8 cellular contexts compared by ENCODE assay signal in genomic region chr19:47228937-47229673, GRCh38. TPM values are rescaled to one million over a fixed set of nuclear protein-coding genes. Genes with fewer than 3 reads are reported as not detected.
A peak's percentile ranks its signal among the peaks of the same experiment; 100 is the strongest.
DNase-seq lines count a peak whose midpoint lies in the region; ATAC-seq and TF ChIP-seq lines count a peak whose summit lies in the region.

No MANE protein-coding gene starts in this region.

- H3F3A ChIP-seq in SU-DHL-6 (ENCODE audit: insufficient read depth): peaks cover 11% of the 10 kb centered on the region; the same call in 1 of the 2 replicates

- H3K27ac ChIP-seq in SU-DHL-6 (ENCODE audit: low read depth, low read length): no peak overlapping the region

- H3K79me2 ChIP-seq in SU-DHL-6 (ENCODE audit: insufficient read depth, low read length): no peaks in the 10 kb centered on the region

- H3K9me3 Mint-ChIP-seq in CD14-positive monocyte: peaks cover 0 to 5% (median 2%) of the 10 kb centered on the region in 7 donors

- peak; percentile 63 for DNase-seq in Right ventricle myocardium inferior (ENCODE audit: missing footprints)
- no peak for DNase-seq in cardiac septum (ENCODE audit: low spot score)
- DNase-seq in erythroblast (lab: John Stamatoyannopoulos, UW): peak; percentile 86 to 87
- peak; percentile 54 for DNase-seq in retina
- DNase-seq in NCI-H526 treated with DMSO at 0.1 percent for 48 hours (lab: John Stamatoyannopoulos, UW): no peak
- DNase-seq in NCI-H446 treated with DMSO at 0.1 percent for 48 hours (lab: John Stamatoyannopoulos, UW): no peak
- DNase-seq in CD14-positive monocyte (ENCODE audit: low spot score): no peak

- no peaks in the 10 kb centered on the region for H3K9me2 ChIP-seq in SU-DHL-6 (replicated peaks; ENCODE audit: insufficient read depth, low read length)

- H3K9ac ChIP-seq in SU-DHL-6 (ENCODE audit: low read length): peak overlapping the region; percentile 56; the same call in 1 of the 2 replicates

- intact Hi-C loops in Right ventricle myocardium inferior (cut with DNase I) (no loop called here), cardiac septum (cut with DNase I) (loop anchor here (1.0 kb wide), 1 partner anchor 15 kb away; no protein-coding TSS in a partner anchor), CD14-positive monocyte (cut with micrococcal nuclease) (no loop called here)

- H3K27me3 Mint-ChIP-seq in CD14-positive monocyte (ENCODE audit: low read depth in 3 of 3): peaks cover 18 to 26% (median 23%) of the 10 kb centered on the region in 3 donors

- H3K4me3 Mint-ChIP-seq in CD14-positive monocyte: no peak overlapping the region

- TF ChIP-seq POLR2A in erythroblast (IDR thresholded peaks at IDR 0.05; ENCODE audit: low read length): peak; percentile 58

- no peaks in the 10 kb centered on the region for H3K27me3 ChIP-seq in SU-DHL-6 (ENCODE audit: low read length)

- H3K4me2 ChIP-seq in SU-DHL-6 (ENCODE audit: low read depth, low read length, poor library complexity, severe bottlenecking): no peak overlapping the region

- no peak for ATAC-seq in Right ventricle myocardium inferior

- H3K27ac Mint-ChIP-seq in CD14-positive monocyte: no peak overlapping the region

- H3K36me3 Mint-ChIP-seq in CD14-positive monocyte: peaks cover 5 to 11% of the 10 kb centered on the region in 2 donors

- no peaks in the 10 kb centered on the region for H4K20me1 ChIP-seq in SU-DHL-6 (ENCODE audit: low read depth, low read length)

- H3K9me3 ChIP-seq in SU-DHL-6 (ENCODE audit: insufficient read depth, low read length): no peaks in the 10 kb centered on the region

- no peaks in the 10 kb centered on the region for H3K36me3 ChIP-seq in SU-DHL-6 (ENCODE audit: low read length)

- H3K4me3 ChIP-seq in SU-DHL-6 (ENCODE audit: insufficient read depth, low read length, poor library complexity, severe bottlenecking): no peak overlapping the region

- peaks cover 29% of the 10 kb centered on the region for H3K4me1 Mint-ChIP-seq in CD14-positive monocyte

- H2AFZ ChIP-seq in SU-DHL-6 (ENCODE audit: low read depth, low read length, severe bottlenecking): no peak overlapping the region

- TF ChIP-seq CTCF in SU-DHL-6 (IDR thresholded peaks at IDR 0.05; ENCODE audit: insufficient read depth, low read length, poor library complexity, severe bottlenecking) (no peak), CD14-positive monocyte (IDR thresholded peaks at IDR 0.05) (no peak)

RNA-seq across cellular contexts. Expression of gene BBC3, which starts 1.9 kb away (rescaled TPM):
- total RNA-seq in Right ventricle myocardium inferior (5.0 TPM), cardiac septum (4.4 TPM)
- polyA plus RNA-seq in CD14-positive monocyte: 1 to 10 TPM; 2.5 to 4.8 TPM

RNA-seq across cellular contexts. Expression of gene CCDC9, which starts 27.2 kb away (rescaled TPM):
- total RNA-seq in Right ventricle myocardium inferior (21.2 TPM), cardiac septum (23.1 TPM)
- polyA plus RNA-seq in CD14-positive monocyte: 1 to 10 TPM; 6.3 to 7.6 TPM

RNA-seq across cellular contexts. Expression of gene INAFM1, which starts 45.6 kb away (rescaled TPM):
- total RNA-seq in Right ventricle myocardium inferior (11.2 TPM), cardiac septum (18.0 TPM)
- 1 to 10 TPM; 6.5 to 7.3 TPM for polyA plus RNA-seq in CD14-positive monocyte

Comparison
In these comparisons a context has a peak if more than half of its experiments do, and no peak if none do; other contexts are left out.
1. DNase-seq: peak in Right ventricle myocardium inferior (single experiment), erythroblast (2 of 2) and retina (single experiment); none in cardiac septum (single experiment), NCI-H526 treated with DMSO at 0.1 percent for 48 hours (single experiment), NCI-H446 treated with DMSO at 0.1 percent for 48 hours (single experiment) and CD14-positive monocyte (single experiment).